Comparison of ENCODE assay signal across 8 cellular contexts in genomic region chr15:41790756-41791546, GRCh38. TPM values are rescaled to one million over a fixed set of nuclear protein-coding genes. Genes with fewer than 3 reads are reported as not detected.
DNase-seq lines count a peak whose midpoint lies in the region; ATAC-seq and TF ChIP-seq lines count a peak whose summit lies in the region.

No MANE protein-coding gene starts in this region.

- no peak for ATAC-seq in CD4-positive, alpha-beta T cell (ENCODE audit: poor library complexity)

- TF ChIP-seq CTCF in OCI-LY7 (conservative IDR thresholded peaks at IDR 0.05; ENCODE audit: low read length) (no peak), endodermal cell (conservative IDR thresholded peaks at IDR 0.05) (no peak), nephron progenitor cell (IDR thresholded peaks at IDR 0.05) (no peak)
- no peak for TF ChIP-seq CTCF in CD4-positive, alpha-beta T cell (IDR thresholded peaks at IDR 0.05)

- H3K79me2 ChIP-seq in OCI-LY7 (ENCODE audit: insufficient read depth, low read depth, low read length) = no peaks in the 10 kb centered on the region

- peak overlapping the region; percentile 0; the same call in 1 of the 2 replicates for H2AFZ ChIP-seq in OCI-LY7 (ENCODE audit: low read length)

- DNase-seq in Daoy (ENCODE audit: low read depth) (peak; percentile 70), OCI-LY7 (ENCODE audit: low spot score) (peak; percentile 44), endodermal cell (no peak), nephron progenitor cell (no peak), cortex of kidney (lab: John Stamatoyannopoulos, UW) (no peak), activated gamma-delta T cell treated with Interleukin-2 at 50 U/mL for 16 hours (no peak), NCI-H345 treated with DMSO at 0.1 percent for 48 hours (lab: John Stamatoyannopoulos, UW; ENCODE audit: unreplicated experiment) (no peak)
- no peak for DNase-seq in CD4-positive, alpha-beta T cell

- peak overlapping the region; percentile 37 for H3K4me2 ChIP-seq in OCI-LY7 (ENCODE audit: low read length)

- POLR2A ChIA-PET in OCI-LY7 (lab: Charles Lee) = interaction anchor here (0.8 to 2.5 kb wide), 3 partner anchors 8 to 18 kb away, joined by 3 to 7 read pairs (median 4); no protein-coding TSS in a partner anchor
- POLR2A ChIA-PET in CD4-positive, alpha-beta T cell (lab: Charles Lee) = no interaction called here

- no peaks in the 10 kb centered on the region for H3K36me3 Mint-ChIP-seq in endodermal cell (ENCODE audit: low read depth)
- peaks cover under 1% of the 10 kb centered on the region for H3K36me3 Mint-ChIP-seq in nephron progenitor cell (ENCODE audit: low read depth)
- no peaks in the 10 kb centered on the region for H3K36me3 Mint-ChIP-seq in CD4-positive, alpha-beta T cell (ENCODE audit: low read depth)

- H3K36me3 ChIP-seq in OCI-LY7 (ENCODE audit: insufficient read depth, low read length) (no peaks in the 10 kb centered on the region), endodermal cell (ENCODE audit: control insufficient read depth, insufficient read depth, low read length) (no peaks in the 10 kb centered on the region)

- no peak overlapping the region for H3K9ac ChIP-seq in endodermal cell (ENCODE audit: extremely low read depth, low read length, poor library complexity, severe bottlenecking)

- CTCF ChIA-PET in OCI-LY7 (lab: Charles Lee; ENCODE audit: unreplicated experiment) = no interaction called here
- CTCF ChIA-PET in CD4-positive, alpha-beta T cell (lab: Charles Lee) = interaction anchor here (1.6 kb wide), 1 partner anchor 16 kb away, joined by 5 read pairs; the partner anchor contains the start of gene MAPKBP1

- H3K9me3 ChIP-seq in OCI-LY7 (ENCODE audit: low read length) = no peaks in the 10 kb centered on the region
- H3K9me3 ChIP-seq in endodermal cell (ENCODE audit: control insufficient read depth, low read length) = no peaks in the 10 kb centered on the region
- no peaks in the 10 kb centered on the region for H3K9me3 ChIP-seq in CD4-positive, alpha-beta T cell (ENCODE audit: control insufficient read depth, low read length)

- H3K27ac ChIP-seq in OCI-LY7 (ENCODE audit: low read depth, low read length, poor library complexity, severe bottlenecking) = no peak overlapping the region
- no peak overlapping the region for H3K27ac ChIP-seq in endodermal cell (ENCODE audit: low read depth, low read length)
- H3K27ac ChIP-seq in CD4-positive, alpha-beta T cell (ENCODE audit: low read depth, low read length) = no peak overlapping the region

- H4K20me1 ChIP-seq in OCI-LY7 (ENCODE audit: insufficient read depth, low read length) = no peaks in the 10 kb centered on the region

- H3K4me3 ChIP-seq in OCI-LY7 (ENCODE audit: low read depth, low read length, poor library complexity, severe bottlenecking) (no peak overlapping the region), endodermal cell (ENCODE audit: low read length) (no peak overlapping the region)

- H3K9me2 ChIP-seq in OCI-LY7 (ENCODE audit: insufficient read depth, low read length) = no peaks in the 10 kb centered on the region

- no TSS peak for BruUV-seq in OCI-LY7 (replicated peaks; lab: Mats Ljungman, UMichigan)

- H3K27me3 ChIP-seq in endodermal cell (ENCODE audit: control insufficient read depth, insufficient read depth, low read length, poor library complexity, severe bottlenecking) = no peaks in the 10 kb centered on the region
- no peaks in the 10 kb centered on the region for H3K27me3 ChIP-seq in CD4-positive, alpha-beta T cell (ENCODE audit: control insufficient read depth, insufficient read depth, low read length)

- 90 to 97% methylated on average over 4 to 5 of the region's 5 CpGs for WGBS in endodermal cell (ENCODE audit: insufficient coverage in 1 of 2, insufficient read length in 1 of 2), 2 experiments

- H3K9me3 Mint-ChIP-seq in endodermal cell (no peaks in the 10 kb centered on the region), nephron progenitor cell (no peaks in the 10 kb centered on the region)
- no peaks in the 10 kb centered on the region for H3K9me3 Mint-ChIP-seq in CD4-positive, alpha-beta T cell

- peaks cover 31% of the 10 kb centered on the region for H3K4me1 Mint-ChIP-seq in endodermal cell
- peaks cover 64% of the 10 kb centered on the region for H3K4me1 Mint-ChIP-seq in nephron progenitor cell
- H3K4me1 Mint-ChIP-seq in CD4-positive, alpha-beta T cell (ENCODE audit: low read depth) = peaks cover 61% of the 10 kb centered on the region

- H3K27me3 Mint-ChIP-seq in endodermal cell (ENCODE audit: insufficient read depth) (no peaks in the 10 kb centered on the region), nephron progenitor cell (ENCODE audit: low read depth, poor library complexity) (no peaks in the 10 kb centered on the region)
- no peaks in the 10 kb centered on the region for H3K27me3 Mint-ChIP-seq in CD4-positive, alpha-beta T cell

- H3K27ac Mint-ChIP-seq in endodermal cell (peak overlapping the region; percentile 4), nephron progenitor cell (peak overlapping the region; percentile 10)
- H3K27ac Mint-ChIP-seq in CD4-positive, alpha-beta T cell = no peak overlapping the region

- H3K4me1 ChIP-seq in OCI-LY7 (ENCODE audit: insufficient read depth, low read length, poor library complexity, severe bottlenecking) (peaks cover 67% of the 10 kb centered on the region), endodermal cell (ENCODE audit: control insufficient read depth, insufficient read depth, low read length) (peaks cover 8% of the 10 kb centered on the region)

- no peak overlapping the region for H3K4me3 Mint-ChIP-seq in endodermal cell
- no peak overlapping the region for H3K4me3 Mint-ChIP-seq in nephron progenitor cell
- H3K4me3 Mint-ChIP-seq in CD4-positive, alpha-beta T cell = no peak overlapping the region

- intact Hi-C loops in OCI-LY7 (cut with micrococcal nuclease; ENCODE audit: unreplicated experiment) = no loop called here
- intact Hi-C loops in CD4-positive, alpha-beta T cell (cut with DNase I, micrococcal nuclease) = no loop called here

RNA-seq across cellular contexts. Expression of gene MAPKBP1, which starts 16.7 kb away (rescaled TPM):
- total RNA-seq in Daoy (2014; rRNA removed; shearing (Covaris generic)) = 3.7 and 4.3 TPM in 2 replicates
- total RNA-seq in OCI-LY7 (2014; rRNA removed; shearing (Covaris generic)) = 13.4 and 14.5 TPM in 2 replicates
- total RNA-seq in OCI-LY7 (2022) (17.4 and 22.3 TPM in 2 replicates), endodermal cell (10 to 100 TPM; 16.7 to 26.3 TPM)
- 19.1 TPM for polyA plus RNA-seq in endodermal cell (2013, experiment 1 of 2)
- 15.9 TPM for polyA plus RNA-seq in endodermal cell (2013, experiment 2 of 2)
- 10 to 100 TPM; 26.0 to 30.0 TPM for total RNA-seq in CD4-positive, alpha-beta T cell

RNA-seq across cellular contexts. Expression of gene JMJD7, which starts 36.9 kb away (rescaled TPM):
- 0.65 and 3.0 TPM in 2 replicates for total RNA-seq in Daoy (2014; rRNA removed; shearing (Covaris generic))
- 3.0 and 5.4 TPM in 2 replicates for total RNA-seq in OCI-LY7 (2014; rRNA removed; shearing (Covaris generic))
- total RNA-seq in OCI-LY7 (2022) = 14.1 and 16.0 TPM in 2 replicates
- total RNA-seq in endodermal cell = 10 to 100 TPM; 18.4 to 22.1 TPM
- 14.1 TPM for polyA plus RNA-seq in endodermal cell (2013, experiment 1 of 2)
- polyA plus RNA-seq in endodermal cell (2013, experiment 2 of 2) = 11.3 TPM
- total RNA-seq in CD4-positive, alpha-beta T cell = 10 to 100 TPM; 35.6 to 38.4 TPM

RNA-seq across cellular contexts. Expression of gene PLA2G4B, which starts 47.7 kb away (rescaled TPM):
- total RNA-seq in Daoy (2014; rRNA removed; shearing (Covaris generic)) = 0.71 and 4.6 TPM in 2 replicates
- total RNA-seq in OCI-LY7 (2014; rRNA removed; shearing (Covaris generic)) = 9.4 and 11.1 TPM in 2 replicates
- total RNA-seq in OCI-LY7 (2022) (9.5 and 12.0 TPM in 2 replicates), endodermal cell (10 to 100 TPM in 1 of 2 donors, 1 to 10 TPM in 1; 6.9 to 10.1 TPM)
- polyA plus RNA-seq in endodermal cell (2013, experiment 1 of 2) = 21.8 TPM
- polyA plus RNA-seq in endodermal cell (2013, experiment 2 of 2) = 25.3 TPM
- 10 to 100 TPM; 33.7 to 34.6 TPM for total RNA-seq in CD4-positive, alpha-beta T cell

Comparison
In these comparisons a context has a peak if more than half of its experiments do, and no peak if none do; other contexts are left out.
1. DNase-seq: peak in Daoy (single experiment) and OCI-LY7 (single experiment); none in endodermal cell (single experiment), nephron progenitor cell (single experiment), cortex of kidney (single experiment), activated gamma-delta T cell treated with Interleukin-2 at 50 U/mL for 16 hours (single experiment), NCI-H345 treated with DMSO at 0.1 percent for 48 hours (single experiment) and CD4-positive, alpha-beta T cell (0 of 10).